Comparison of ENCODE assay signal across 17 cellular contexts in the genomic region with DNA sequence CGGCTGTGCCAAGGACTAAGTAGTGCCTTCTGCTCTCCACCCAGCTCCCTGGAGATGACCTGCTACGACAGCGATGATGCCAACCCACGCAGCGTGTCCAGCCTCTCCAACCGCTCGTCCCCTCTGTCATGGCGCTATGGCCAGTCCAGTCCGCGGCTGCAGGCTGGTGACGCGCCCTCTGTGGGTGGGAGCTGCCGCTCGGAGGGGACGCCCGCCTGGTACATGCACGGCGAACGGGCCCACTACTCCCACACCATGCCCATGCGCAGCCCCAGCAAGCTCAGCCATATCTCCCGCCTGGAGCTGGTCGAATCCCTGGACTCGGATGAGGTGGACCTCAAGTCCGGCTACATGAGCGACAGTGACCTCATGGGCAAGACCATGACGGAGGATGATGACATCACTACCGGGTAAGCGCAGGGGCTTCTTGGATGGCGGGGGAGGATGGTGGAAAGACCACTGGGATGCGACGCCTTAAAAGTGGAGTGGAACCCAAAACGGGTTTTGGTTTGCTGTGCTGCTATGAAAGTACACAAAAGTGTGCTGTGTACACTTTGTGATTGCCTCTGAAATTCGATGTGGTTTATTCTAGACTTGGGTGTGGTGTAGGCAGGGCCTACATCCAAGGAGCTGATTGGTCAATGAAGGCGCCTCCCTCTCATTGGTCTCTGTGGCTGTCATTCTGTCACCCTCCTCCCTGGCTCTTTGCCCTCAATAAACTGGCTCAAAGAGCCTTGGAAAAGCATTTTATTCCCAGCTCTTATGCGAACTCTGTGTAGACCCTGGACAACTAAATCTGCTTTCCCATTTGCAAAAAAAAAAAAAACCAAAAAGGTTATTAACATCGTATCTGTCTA.
DNase-seq lines count a peak whose midpoint lies in the region; ATAC-seq and TF ChIP-seq lines count a peak whose summit lies in the region.
"Had no signal": no experiment of that assay in that cellular context is flagged by ENCODE, and none has a peak within 500 bp of the region (broad histone marks: within the 10 kb centered on the region; RNA-seq: fewer than 3 reads in every experiment).

No MANE protein-coding gene starts in this region.

- peaks cover 2% of the 10 kb centered on the region for H3K4me1 Mint-ChIP-seq in activated naive CD8-positive, alpha-beta T cell treated with anti-CD3 and anti-CD28 coated beads, Interleukin-2, amount 10 ng/mL, durations not matched to agents 7 days and 5 days
- H3K4me1 Mint-ChIP-seq in activated naive CD8-positive, alpha-beta T cell treated with anti-CD3 and anti-CD28 coated beads for 36 hours = no peaks in the 10 kb centered on the region
- H3K4me1 Mint-ChIP-seq: stimulated activated naive CD8-positive, alpha-beta T cell treated with anti-CD3 and anti-CD28 coated beads, Interleukin-15, amount 100 ng/mL, for 72 hours had no signal

- no peaks in the 10 kb centered on the region for H3K27me3 ChIP-seq in tibial nerve
- H3K27me3 ChIP-seq: foreskin keratinocyte had no signal

- no peak for ATAC-seq in activated naive CD8-positive, alpha-beta T cell treated with anti-CD3 and anti-CD28 coated beads, Interleukin-2, amount 10 ng/mL, durations not matched to agents 7 days and 5 days (ENCODE audit: low read depth)
- ATAC-seq in mucosa of descending colon (peak; percentile 24), HG03460 (IDR thresholded peaks at IDR 0.05; ENCODE audit: unreplicated experiment) (no peak)
- ATAC-seq: foreskin keratinocyte; stimulated activated naive CD8-positive, alpha-beta T cell treated with anti-CD3 and anti-CD28 coated beads, Interleukin-15, amount 100 ng/mL, for 72 hours had no signal

- intact Hi-C loops in mucosa of descending colon (cut with DNase I, micrococcal nuclease) = no loop called here

- H3K36me3 Mint-ChIP-seq in activated naive CD8-positive, alpha-beta T cell treated with anti-CD3 and anti-CD28 coated beads, Interleukin-2, amount 10 ng/mL, durations not matched to agents 7 days and 5 days = no peaks in the 10 kb centered on the region
- H3K36me3 Mint-ChIP-seq in activated naive CD8-positive, alpha-beta T cell treated with anti-CD3 and anti-CD28 coated beads for 36 hours = no peaks in the 10 kb centered on the region

- TF ChIP-seq EP300 in tibial nerve (IDR thresholded peaks at IDR 0.05) = no peak

- H3K9me3 ChIP-seq in mucosa of descending colon (no peaks in the 10 kb centered on the region), tibial nerve (no peaks in the 10 kb centered on the region)

- H3K9me3 Mint-ChIP-seq in activated naive CD8-positive, alpha-beta T cell treated with anti-CD3 and anti-CD28 coated beads, Interleukin-2, amount 10 ng/mL, durations not matched to agents 7 days and 5 days = no peaks in the 10 kb centered on the region
- H3K9me3 Mint-ChIP-seq in activated naive CD8-positive, alpha-beta T cell treated with anti-CD3 and anti-CD28 coated beads for 36 hours = no peaks in the 10 kb centered on the region
- H3K9me3 Mint-ChIP-seq: stimulated activated naive CD8-positive, alpha-beta T cell treated with anti-CD3 and anti-CD28 coated beads, Interleukin-15, amount 100 ng/mL, for 72 hours had no signal

- peaks cover 27% of the 10 kb centered on the region for H3K4me1 ChIP-seq in mucosa of descending colon (ENCODE audit: low read depth)
- peaks cover 0 to 78% (median 66%) of the 10 kb centered on the region in 4 donors for H3K4me1 ChIP-seq in tibial nerve

- peak; percentile 19 for DNase-seq in activated naive CD8-positive, alpha-beta T cell treated with anti-CD3 and anti-CD28 coated beads, Interleukin-2, amount 10 ng/mL, durations not matched to agents 7 days and 5 days
- DNase-seq in activated naive CD8-positive, alpha-beta T cell treated with anti-CD3 and anti-CD28 coated beads for 36 hours = no peak
- DNase-seq in mucosa of descending colon (no peak), tibial nerve (ENCODE audit: low spot score in 2 of 2) (no peak), NCI-H2171 (lab: John Stamatoyannopoulos, UW) (no peak)
- DNase-seq in activated CD4-positive, CD25-positive, alpha-beta regulatory T cell (lab: John Stamatoyannopoulos, UW) = no peak
- DNase-seq: activated naive CD4-positive, alpha-beta T cell; cortex of kidney; DMS79 treated with DMSO at 0.1 percent for 48 hours; foreskin keratinocyte; NCI-H2081 treated with DMSO at 0.1 percent for 48 hours; stimulated activated CD4-positive, alpha-beta T cell treated with anti-CD3 and anti-CD28 coated beads, Interleukin-4, amount 100 ng/mL, for 24 hours; stimulated activated naive CD8-positive, alpha-beta T cell treated with anti-CD3 and anti-CD28 coated beads, Interleukin-15, amount 100 ng/mL, for 72 hours; T-helper 1 cell had no signal

- no peak overlapping the region for H3K4me3 Mint-ChIP-seq in activated naive CD8-positive, alpha-beta T cell treated with anti-CD3 and anti-CD28 coated beads, Interleukin-2, amount 10 ng/mL, durations not matched to agents 7 days and 5 days
- H3K4me3 Mint-ChIP-seq in activated naive CD8-positive, alpha-beta T cell treated with anti-CD3 and anti-CD28 coated beads for 36 hours = no peak overlapping the region
- H3K4me3 Mint-ChIP-seq: stimulated activated naive CD8-positive, alpha-beta T cell treated with anti-CD3 and anti-CD28 coated beads, Interleukin-15, amount 100 ng/mL, for 72 hours had no signal

- H3K36me3 ChIP-seq in mucosa of descending colon (ENCODE audit: low read depth) = no peaks in the 10 kb centered on the region
- peaks cover 0 to 13% (median 0%) of the 10 kb centered on the region in 3 donors for H3K36me3 ChIP-seq in tibial nerve

- WGBS in tibial nerve, 2 donors = 93 to 97% methylated on average over 19 to 34 of the region's 36 CpGs

- POLR2A ChIA-PET in activated naive CD8-positive, alpha-beta T cell treated with anti-CD3 and anti-CD28 coated beads, Interleukin-2, amount 10 ng/mL, durations not matched to agents 7 days and 5 days (lab: Charles Lee) = no interaction called here

- H3K27ac ChIP-seq in cingulate gyrus (ENCODE audit: low read depth, low read length) (peak overlapping the region; percentile 99), tibial nerve (peak overlapping the region; percentile 65 to 97 (median 83))
- H3K27ac ChIP-seq: KMS-11 had no signal

- TF ChIP-seq CTCF in mucosa of descending colon (IDR thresholded peaks at IDR 0.05) (no peak), tibial nerve (IDR thresholded peaks at IDR 0.05) (no peak)

- peaks cover 6% of the 10 kb centered on the region for H3K27me3 Mint-ChIP-seq in activated naive CD8-positive, alpha-beta T cell treated with anti-CD3 and anti-CD28 coated beads, Interleukin-2, amount 10 ng/mL, durations not matched to agents 7 days and 5 days
- no peaks in the 10 kb centered on the region for H3K27me3 Mint-ChIP-seq in activated naive CD8-positive, alpha-beta T cell treated with anti-CD3 and anti-CD28 coated beads for 36 hours
- H3K27me3 Mint-ChIP-seq: stimulated activated naive CD8-positive, alpha-beta T cell treated with anti-CD3 and anti-CD28 coated beads, Interleukin-15, amount 100 ng/mL, for 72 hours had no signal

- H3K4me3 ChIP-seq in mucosa of descending colon = no peak overlapping the region
- H3K4me3 ChIP-seq in tibial nerve = no peak overlapping the region

- no peak overlapping the region for H3K27ac Mint-ChIP-seq in activated naive CD8-positive, alpha-beta T cell treated with anti-CD3 and anti-CD28 coated beads, Interleukin-2, amount 10 ng/mL, durations not matched to agents 7 days and 5 days
- H3K27ac Mint-ChIP-seq in activated naive CD8-positive, alpha-beta T cell treated with anti-CD3 and anti-CD28 coated beads for 36 hours = no peak overlapping the region
- H3K27ac Mint-ChIP-seq: stimulated activated naive CD8-positive, alpha-beta T cell treated with anti-CD3 and anti-CD28 coated beads, Interleukin-15, amount 100 ng/mL, for 72 hours had no signal

- no peak for TF ChIP-seq POLR2A in tibial nerve (IDR thresholded peaks at IDR 0.05)
